29 cellular contexts compared by ENCODE assay signal in genomic region chr3:74624301-74624700, GRCh38. TPM values are rescaled to one million over a fixed set of nuclear protein-coding genes. Genes with fewer than 3 reads are reported as not detected.
DNase-seq lines count a peak whose midpoint lies in the region; ATAC-seq and TF ChIP-seq lines count a peak whose summit lies in the region.
"Had no signal": no experiment of that assay in that cellular context is flagged by ENCODE, and none has a peak within 500 bp of the region (broad histone marks: within the 10 kb centered on the region; RNA-seq: fewer than 3 reads in every experiment).

No MANE protein-coding gene starts in this region.

- no peak overlapping the region for H3K4me3 ChIP-seq in AG10803 (ENCODE audit: low read length)
- H3K4me3 ChIP-seq in choroid plexus epithelial cell (ENCODE audit: low read depth, low read length) = no peak overlapping the region
- H3K4me3 ChIP-seq: dorsolateral prefrontal cortex, right atrium auricular region had no signal

- H3K4me3 Mint-ChIP-seq in HFFc6 (no peak overlapping the region), natural killer cell (no peak overlapping the region)
- H3K4me3 Mint-ChIP-seq: activated CD4-positive, alpha-beta T cell treated with anti-CD3 and anti-CD28 coated beads for 36 hours; activated CD8-positive, alpha-beta T cell treated with anti-CD3 and anti-CD28 coated beads, Interleukin-2, amount 10 ng/mL, durations not matched to agents 7 days and 5 days; CD4-positive, alpha-beta memory T cell; nephron progenitor cell; type B pancreatic cell had no signal

- no peak for TF ChIP-seq CTCF in AG10803 (conservative IDR thresholded peaks at IDR 0.05; ENCODE audit: low read length)
- TF ChIP-seq CTCF in HFFc6 (IDR thresholded peaks at IDR 0.05) = no peak
- no peak for TF ChIP-seq CTCF in choroid plexus epithelial cell (conservative IDR thresholded peaks at IDR 0.05; ENCODE audit: low read depth, low read length)
- no peak for TF ChIP-seq CTCF in natural killer cell (IDR thresholded peaks at IDR 0.05)

- no peaks in the 10 kb centered on the region for H3K27me3 Mint-ChIP-seq in HFFc6 (ENCODE audit: insufficient read depth)
- H3K27me3 Mint-ChIP-seq in natural killer cell (ENCODE audit: low read depth in 2 of 2) = no peaks in the 10 kb centered on the region
- H3K27me3 Mint-ChIP-seq: activated CD4-positive, alpha-beta T cell treated with anti-CD3 and anti-CD28 coated beads for 36 hours; CD4-positive, alpha-beta memory T cell had no signal

- intact Hi-C loops in natural killer cell (cut with micrococcal nuclease) = no loop called here

- H3K36me3 Mint-ChIP-seq in HFFc6 (ENCODE audit: low read depth) (no peaks in the 10 kb centered on the region), natural killer cell (no peaks in the 10 kb centered on the region)
- H3K36me3 Mint-ChIP-seq: activated naive CD4-positive, alpha-beta T cell treated with anti-CD3 and anti-CD28 coated beads, Interleukin-2, amount 50 U/mL, for 72 hours; CD4-positive, alpha-beta memory T cell; type B pancreatic cell had no signal

- ATAC-seq in natural killer cell = no peak
- no peak for ATAC-seq in HG03045 (IDR thresholded peaks at IDR 0.05; ENCODE audit: unreplicated experiment)
- no peak for ATAC-seq in HG03520 (IDR thresholded peaks at IDR 0.05; ENCODE audit: unreplicated experiment)
- ATAC-seq: activated CD4-positive, alpha-beta T cell treated with anti-CD3 and anti-CD28 coated beads for 36 hours; activated CD8-positive, alpha-beta T cell treated with anti-CD3 and anti-CD28 coated beads, Interleukin-2, amount 10 ng/mL, durations not matched to agents 7 days and 5 days; activated naive CD4-positive, alpha-beta T cell treated with anti-CD3 and anti-CD28 coated beads, Interleukin-2, amount 50 U/mL, for 72 hours; HCT116; left cardiac atrium had no signal

- DNase-seq in AG10803 (ENCODE audit: low read depth) (peak; percentile 91), HFFc6 (peak; percentile 78), choroid plexus epithelial cell (ENCODE audit: low read depth) (peak; percentile 79), kidney tubule cell (ENCODE audit: low spot score) (peak; percentile 28), NCI-H510A (lab: John Stamatoyannopoulos, UW) (no peak), natural killer cell (no peak)
- DNase-seq: activated CD4-positive, alpha-beta T cell treated with anti-CD3 and anti-CD28 coated beads for 36 hours; activated CD8-positive, alpha-beta T cell treated with anti-CD3 and anti-CD28 coated beads, Interleukin-2, amount 10 ng/mL, durations not matched to agents 7 days and 5 days; aorta; CD4-positive, alpha-beta memory T cell; cerebellar nuclear complex; dorsolateral prefrontal cortex; foreskin melanocyte; left cardiac atrium; NCI-H1092; NCI-H187; NCI-H2171 treated with DMSO at 0.1 percent for 48 hours; NCI-H524 treated with DMSO at 0.1 percent for 48 hours; nephron progenitor cell; SHP77; stimulated activated CD4-positive, alpha-beta T cell treated with anti-CD3 and anti-CD28 coated beads, Interleukin-2, amount 100 ng/mL, for 48 hours had no signal

- H3K4me1 Mint-ChIP-seq in HFFc6 (ENCODE audit: low read depth) (peaks cover 41% of the 10 kb centered on the region), natural killer cell (no peaks in the 10 kb centered on the region)
- H3K4me1 Mint-ChIP-seq: activated CD4-positive, alpha-beta T cell treated with anti-CD3 and anti-CD28 coated beads for 36 hours; CD4-positive, alpha-beta memory T cell; nephron progenitor cell had no signal

- H3K27ac Mint-ChIP-seq in HFFc6 (peak overlapping the region; percentile 62), natural killer cell (no peak overlapping the region)
- H3K27ac Mint-ChIP-seq: activated CD4-positive, alpha-beta T cell treated with anti-CD3 and anti-CD28 coated beads for 36 hours; activated CD8-positive, alpha-beta T cell treated with anti-CD3 and anti-CD28 coated beads, Interleukin-2, amount 10 ng/mL, durations not matched to agents 7 days and 5 days; activated naive CD4-positive, alpha-beta T cell treated with anti-CD3 and anti-CD28 coated beads, Interleukin-2, amount 50 U/mL, for 72 hours; activated T-helper 2 cell treated with anti-CD3 and anti-CD28 coated beads, Interferon-gamma antibody, Interleukin-2, Interleukin-4, amounts not matched to agents 10 μg/mL and 5 μg/mL and 100 μg/mL, durations not matched to agents 14 hours and 24 hours and 36 hours; CD4-positive, alpha-beta memory T cell; nephron progenitor cell; type B pancreatic cell had no signal

- H3K9me3 Mint-ChIP-seq in HFFc6 (no peaks in the 10 kb centered on the region), natural killer cell (peaks cover 9 to 12% of the 10 kb centered on the region in 2 donors)
- H3K9me3 Mint-ChIP-seq: nephron progenitor cell, type B pancreatic cell had no signal

RNA-seq across cellular contexts. Expression of gene CNTN3, which starts 9.8 kb away (rescaled TPM):
- 10 to 100 TPM in 5 of 6 experiments, 1 to 10 TPM in 1; 9.8 to 14.6 (median 12.3) TPM for total RNA-seq in HFFc6 (2021; fragmentation: NEBNext Ultra II Directional; extraction: Animal tissue kit (Norgen Biotek cat#: 25700))
- total RNA-seq in natural killer cell = not detected
- total RNA-seq: activated CD4-positive, alpha-beta T cell treated with anti-CD3 and anti-CD28 coated beads for 36 hours; activated CD8-positive, alpha-beta T cell treated with anti-CD3 and anti-CD28 coated beads, Interleukin-2, amount 10 ng/mL, durations not matched to agents 7 days and 5 days; activated naive CD4-positive, alpha-beta T cell treated with anti-CD3 and anti-CD28 coated beads, Interleukin-2, amount 50 U/mL, for 72 hours; activated T-helper 2 cell treated with anti-CD3 and anti-CD28 coated beads, Interferon-gamma antibody, Interleukin-2, Interleukin-4, amounts not matched to agents 10 μg/mL and 5 μg/mL and 100 μg/mL, durations not matched to agents 14 hours and 24 hours and 36 hours; CD4-positive, alpha-beta memory T cell; lung microvascular endothelial cell had no signal

Comparison
In these comparisons a context has a peak if more than half of its experiments do, and no peak if none do; other contexts are left out.
1. DNase-seq: peak in AG10803 (single experiment), HFFc6 (single experiment), choroid plexus epithelial cell (single experiment) and kidney tubule cell (single experiment); none in NCI-H510A (single experiment) and natural killer cell (single experiment).
2. RNA of gene CNTN3, which starts 9.8 kb away (total RNA-seq): 9.8 to 14.6 TPM in HFFc6; not detected in natural killer cell; every median in the first group is over 10 times any median in the second.